In the genomic region with DNA sequence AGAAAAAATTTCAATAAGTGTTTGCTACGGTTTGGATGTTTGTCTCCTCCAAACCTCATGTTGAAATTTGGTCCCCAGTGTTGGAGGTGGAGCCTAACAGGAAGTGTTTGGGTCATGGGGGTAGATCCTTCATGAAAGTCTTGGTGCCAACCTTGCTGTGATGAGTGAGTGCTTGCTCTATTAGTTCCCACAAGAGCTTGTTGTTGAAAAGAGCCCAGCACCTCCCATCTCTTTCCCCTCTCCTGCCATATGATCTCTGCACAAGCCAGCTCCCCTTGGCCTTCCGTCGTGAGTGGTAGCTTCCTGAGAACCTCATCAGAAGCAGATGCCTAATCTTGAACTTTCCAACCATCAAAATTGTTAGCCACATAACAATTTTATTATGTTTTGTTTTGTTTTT, we compare ENCODE assay signal across 32 cellular contexts. TPM values are rescaled to one million over a fixed set of nuclear protein-coding genes. Genes with fewer than 3 reads are reported as not detected.
"Had no signal": no experiment of that assay in that cellular context is flagged by ENCODE, and none has a peak within 500 bp of the region (broad histone marks: within the 10 kb centered on the region; RNA-seq: fewer than 3 reads in every experiment).

No MANE protein-coding gene starts in this region.

- H3K27me3 Mint-ChIP-seq: activated CD4-positive, alpha-beta memory T cell treated with anti-CD3 and anti-CD28 coated beads, Interleukin-2, amount 10 ng/mL, durations not matched to agents 7 days and 5 days; activated CD4-positive, alpha-beta T cell treated with anti-CD3 and anti-CD28 coated beads, Interleukin-2, amount 10 ng/mL, durations not matched to agents 7 days and 5 days; activated naive CD8-positive, alpha-beta T cell; activated T-helper 17 cell treated with anti-CD3 and anti-CD28 coated beads, Interleukin-2, amount 50 U/mL, for 72 hours had no signal

- H3K4me3 ChIP-seq: body of pancreas, esophagus squamous epithelium, gastrocnemius medialis, heart right ventricle, hepatocyte had no signal

- H3K36me3 Mint-ChIP-seq: activated naive CD8-positive, alpha-beta T cell had no signal

- H3K27ac Mint-ChIP-seq: activated CD4-positive, alpha-beta memory T cell treated with anti-CD3 and anti-CD28 coated beads, Interleukin-2, amount 10 ng/mL, durations not matched to agents 7 days and 5 days; activated CD4-positive, alpha-beta T cell treated with anti-CD3 and anti-CD28 coated beads, Interleukin-2, amount 10 ng/mL, durations not matched to agents 7 days and 5 days; activated naive CD8-positive, alpha-beta T cell; activated T-helper 17 cell treated with anti-CD3 and anti-CD28 coated beads, Interleukin-2, amount 50 U/mL, for 72 hours had no signal

- H3K4me1 Mint-ChIP-seq: activated T-helper 17 cell treated with anti-CD3 and anti-CD28 coated beads, Interleukin-2, amount 50 U/mL, for 72 hours had no signal

- ATAC-seq: activated T-cell treated with anti-CD3 and anti-CD28 coated beads, Interleukin-2, amount 50 U/mL, for 4 hours; activated T-helper 17 cell treated with anti-CD3 and anti-CD28 coated beads, Interleukin-2, amount 50 U/mL, for 72 hours; body of pancreas; foreskin keratinocyte; gastrocnemius medialis; heart right ventricle had no signal

- H3K9me3 Mint-ChIP-seq: activated CD4-positive, alpha-beta memory T cell treated with anti-CD3 and anti-CD28 coated beads, Interleukin-2, amount 10 ng/mL, durations not matched to agents 7 days and 5 days; activated CD4-positive, alpha-beta T cell treated with anti-CD3 and anti-CD28 coated beads, Interleukin-2, amount 10 ng/mL, durations not matched to agents 7 days and 5 days; activated T-cell treated with anti-CD3 and anti-CD28 coated beads, Interleukin-2, amount 50 U/mL, for 4 hours; activated T-helper 17 cell treated with anti-CD3 and anti-CD28 coated beads, Interleukin-2, amount 50 U/mL, for 72 hours had no signal

- H3K4me3 Mint-ChIP-seq: activated CD4-positive, alpha-beta memory T cell treated with anti-CD3 and anti-CD28 coated beads, Interleukin-2, amount 10 ng/mL, durations not matched to agents 7 days and 5 days; activated CD4-positive, alpha-beta T cell treated with anti-CD3 and anti-CD28 coated beads, Interleukin-2, amount 10 ng/mL, durations not matched to agents 7 days and 5 days; activated naive CD8-positive, alpha-beta T cell; activated T-cell treated with anti-CD3 and anti-CD28 coated beads, Interleukin-2, amount 50 U/mL, for 4 hours; activated T-helper 17 cell treated with anti-CD3 and anti-CD28 coated beads, Interleukin-2, amount 50 U/mL, for 72 hours had no signal

- H2AFZ ChIP-seq: hepatocyte had no signal

- H3K27ac ChIP-seq: body of pancreas, epithelial cell of prostate, foreskin keratinocyte, gastrocnemius medialis, heart right ventricle, hepatocyte had no signal

- H3K9me3 ChIP-seq: body of pancreas, esophagus squamous epithelium, gastrocnemius medialis, heart right ventricle had no signal

- DNase-seq: activated CD4-positive, alpha-beta memory T cell treated with anti-CD3 and anti-CD28 coated beads, Interleukin-2, amount 10 ng/mL, durations not matched to agents 7 days and 5 days; activated CD4-positive, alpha-beta T cell treated with anti-CD3 and anti-CD28 coated beads for 4 hours; activated CD4-positive, alpha-beta T cell treated with anti-CD3 and anti-CD28 coated beads, Interleukin-2, amount 10 ng/mL, durations not matched to agents 7 days and 5 days; activated CD4-positive, alpha-beta T cell treated with anti-CD3 and anti-CD28 coated beads, Interleukin-2, amount 50 U/mL, for 4 hours; activated CD4-positive, CD25-positive, alpha-beta regulatory T cell; activated CD4-positive, CD25-positive, alpha-beta regulatory T cell treated with anti-CD3 and anti-CD28 coated beads, Interleukin-2, amount 50 U/mL, for 72 hours; activated CD8-positive, alpha-beta memory T cell treated with anti-CD3 and anti-CD28 coated beads, Interleukin-2, amount 50 U/mL, for 48 hours; activated effector memory CD4-positive, alpha-beta T cell treated with Interleukin-2 at 50 U/mL for 16 hours; activated gamma-delta T cell treated with Interleukin-2 at 50 U/mL for 16 hours; activated naive CD4-positive, alpha-beta T cell treated with anti-CD3 and anti-CD28 coated beads, Interleukin-2, amount 50 U/mL, for 16 hours; activated naive CD4-positive, alpha-beta T cell treated with Interleukin-2 at 50 U/mL for 16 hours; activated T-cell treated with anti-CD3 and anti-CD28 coated beads for 4 hours; activated T-cell treated with anti-CD3 and anti-CD28 coated beads, Interleukin-2, amount 50 U/mL, for 4 hours; amniotic stem cell; anterior cingulate cortex; body of pancreas; caudate nucleus; cortex of kidney; effector CD8-positive, alpha-beta T cell; esophagus squamous epithelium; foreskin keratinocyte; gastrocnemius medialis; heart right ventricle; T-helper 2 cell had no signal

- FAIRE-seq: colon, endometrium, endothelial cell of umbilical vein had no signal

- H3K4me2 ChIP-seq: hepatocyte had no signal

- H3K79me2 ChIP-seq: hepatocyte had no signal

- H3K27me3 ChIP-seq: body of pancreas, esophagus squamous epithelium, foreskin keratinocyte, gastrocnemius medialis, hepatocyte had no signal

- H3K36me3 ChIP-seq: esophagus squamous epithelium, gastrocnemius medialis, heart right ventricle had no signal

- H3K4me1 ChIP-seq: body of pancreas, foreskin keratinocyte, gastrocnemius medialis, heart right ventricle had no signal

RNA-seq across cellular contexts. Expression of gene RAB40A, which starts 10.3 kb away (rescaled TPM):
- total RNA-seq: dermis microvascular lymphatic vessel endothelial cell, gastrocnemius medialis had no signal
- polyA plus RNA-seq: foreskin keratinocyte had no signal
